In genomic region chr2:231568785-231569435, GRCh38 we compare ENCODE assay signal across 24 cellular contexts. TPM values are rescaled to one million over a fixed set of nuclear protein-coding genes. Genes with fewer than 3 reads are reported as not detected.
DNase-seq lines count a peak whose midpoint lies in the region; ATAC-seq, FAIRE-seq and TF ChIP-seq lines count a peak whose summit lies in the region.
"Had no signal": no experiment of that assay in that cellular context is flagged by ENCODE, and none has a peak within 500 bp of the region (broad histone marks: within the 10 kb centered on the region; RNA-seq: fewer than 3 reads in every experiment).

No MANE protein-coding gene starts in this region.

- H3K4me3 ChIP-seq in astrocyte (ENCODE audit: insufficient read depth, low read depth, low read length) (no peak overlapping the region), upper lobe of right lung (no peak overlapping the region)
- H3K4me3 ChIP-seq: esophagus squamous epithelium, left lung, pancreas, transverse colon had no signal

- no peaks in the 10 kb centered on the region for H3K9me3 Mint-ChIP-seq in natural killer cell treated with Interleukin-12 subunit alpha and Interleukin-12 subunit beta and Interleukin-15 and Interleukin-18, amount 100 ng/mL, for 72 hours
- H3K9me3 Mint-ChIP-seq in natural killer cell: no peaks in the 10 kb centered on the region
- peaks cover 6% of the 10 kb centered on the region for H3K9me3 Mint-ChIP-seq in astrocyte (ENCODE audit: unreplicated experiment)
- H3K9me3 Mint-ChIP-seq: CD4-positive, alpha-beta T cell; T-helper 1 cell treated with Interleukin-12 subunit alpha and Interleukin-12 subunit beta and Interleukin-4 antibody, amounts not matched to agents 30 μg/mL and 1 μg/mL, for 36 hours had no signal

- H4K20me1 ChIP-seq in astrocyte (ENCODE audit: insufficient read depth, low read length): no peaks in the 10 kb centered on the region

- FAIRE-seq in astrocyte (lab: Jason Lieb, UNC): no peak
- no peak for FAIRE-seq in urothelium cell line (lab: Jason Lieb, UNC)
- FAIRE-seq: A204.1, pancreas had no signal

- no peaks in the 10 kb centered on the region for H3K79me2 ChIP-seq in astrocyte (ENCODE audit: insufficient read depth, low read length)

- H3K27me3 Mint-ChIP-seq in natural killer cell treated with Interleukin-12 subunit alpha and Interleukin-12 subunit beta and Interleukin-15 and Interleukin-18, amount 100 ng/mL, for 72 hours: no peaks in the 10 kb centered on the region
- H3K27me3 Mint-ChIP-seq in natural killer cell (ENCODE audit: low read depth in 2 of 2): no peaks in the 10 kb centered on the region
- H3K27me3 Mint-ChIP-seq in astrocyte (ENCODE audit: low read depth, unreplicated experiment): peaks cover 13% of the 10 kb centered on the region
- H3K27me3 Mint-ChIP-seq: CD4-positive, alpha-beta T cell had no signal

- H3K27ac ChIP-seq in astrocyte (ENCODE audit: low read depth, low read length) (no peak overlapping the region), upper lobe of right lung (no peak overlapping the region)
- H3K27ac ChIP-seq: esophagus squamous epithelium, left lung, pancreas, transverse colon had no signal

- peaks cover 6 to 9% of the 10 kb centered on the region in 2 donors for H3K4me1 Mint-ChIP-seq in natural killer cell treated with Interleukin-12 subunit alpha and Interleukin-12 subunit beta and Interleukin-15 and Interleukin-18, amount 100 ng/mL, for 72 hours (ENCODE audit: low read depth in 2 of 2)
- H3K4me1 Mint-ChIP-seq in natural killer cell (peaks cover 0 to 8% of the 10 kb centered on the region in 2 donors), astrocyte (ENCODE audit: low read depth, unreplicated experiment) (no peaks in the 10 kb centered on the region)

- no peaks in the 10 kb centered on the region for H3K36me3 ChIP-seq in astrocyte (ENCODE audit: insufficient read depth, low read length)
- H3K36me3 ChIP-seq in upper lobe of right lung: no peaks in the 10 kb centered on the region
- H3K36me3 ChIP-seq: esophagus squamous epithelium, left lung, pancreas, transverse colon had no signal

- no peak overlapping the region for H3K9ac ChIP-seq in astrocyte (ENCODE audit: low read length)

- H2AFZ ChIP-seq in astrocyte (ENCODE audit: low read depth, low read length): no peak overlapping the region

- intact Hi-C loops in natural killer cell (cut with micrococcal nuclease) (no loop called here), upper lobe of right lung (cut with DNase I) (no loop called here)

- no peaks in the 10 kb centered on the region for H3K36me3 Mint-ChIP-seq in natural killer cell treated with Interleukin-12 subunit alpha and Interleukin-12 subunit beta and Interleukin-15 and Interleukin-18, amount 100 ng/mL, for 72 hours
- H3K36me3 Mint-ChIP-seq in natural killer cell (no peaks in the 10 kb centered on the region), astrocyte (ENCODE audit: low read depth, unreplicated experiment) (no peaks in the 10 kb centered on the region)

- no peak overlapping the region for H3K4me3 Mint-ChIP-seq in natural killer cell treated with Interleukin-12 subunit alpha and Interleukin-12 subunit beta and Interleukin-15 and Interleukin-18, amount 100 ng/mL, for 72 hours
- H3K4me3 Mint-ChIP-seq in natural killer cell (no peak overlapping the region), astrocyte (ENCODE audit: unreplicated experiment) (no peak overlapping the region)
- H3K4me3 Mint-ChIP-seq: CD4-positive, alpha-beta T cell; T-helper 1 cell treated with Interleukin-12 subunit alpha and Interleukin-12 subunit beta and Interleukin-4 antibody, amounts not matched to agents 30 μg/mL and 1 μg/mL, for 36 hours had no signal

- H3K27ac Mint-ChIP-seq in natural killer cell treated with Interleukin-12 subunit alpha and Interleukin-12 subunit beta and Interleukin-15 and Interleukin-18, amount 100 ng/mL, for 72 hours: peak overlapping the region in 1 of 2 donors; percentile 53
- H3K27ac Mint-ChIP-seq in natural killer cell: no peak overlapping the region
- H3K27ac Mint-ChIP-seq in astrocyte (ENCODE audit: unreplicated experiment): peak overlapping the region; percentile 41
- H3K27ac Mint-ChIP-seq: CD4-positive, alpha-beta T cell; T-helper 1 cell treated with Interleukin-12 subunit alpha and Interleukin-12 subunit beta and Interleukin-4 antibody, amounts not matched to agents 30 μg/mL and 1 μg/mL, for 36 hours had no signal

- ATAC-seq in natural killer cell treated with Interleukin-12 subunit alpha and Interleukin-12 subunit beta and Interleukin-15 and Interleukin-18, amount 100 ng/mL, for 72 hours: peak; percentile 72 to 73
- no peak for ATAC-seq in natural killer cell
- peak; percentile 17 for ATAC-seq in upper lobe of right lung
- no peak for ATAC-seq in GM19455 (IDR thresholded peaks at IDR 0.05; ENCODE audit: unreplicated experiment)
- ATAC-seq: left lung, pancreas had no signal

- DNase-seq in NCI-H2107 treated with DMSO at 0.1 percent for 48 hours (lab: John Stamatoyannopoulos, UW; ENCODE audit: unreplicated experiment) (peak; percentile 66), NCI-H2107 (lab: John Stamatoyannopoulos, UW) (no peak), natural killer cell (no peak), astrocyte (ENCODE audit: low read depth) (no peak), upper lobe of right lung (no peak), urothelium cell line (ENCODE audit: low spot score) (no peak)
- DNase-seq in natural killer cell treated with Interleukin-12 subunit alpha and Interleukin-12 subunit beta and Interleukin-15 and Interleukin-18, amount 100 ng/mL, for 72 hours (ENCODE audit: low spot score): no peak
- DNase-seq: caudate nucleus; CD4-positive, alpha-beta T cell; DMS79 treated with DMSO at 0.1 percent for 48 hours; esophagus squamous epithelium; NCI-H1436 treated with DMSO at 0.1 percent for 48 hours; pancreas; SIG-M5; transverse colon had no signal

- H3K4me2 ChIP-seq in astrocyte (ENCODE audit: low read length): no peak overlapping the region

- TF ChIP-seq CTCF in natural killer cell (IDR thresholded peaks at IDR 0.05): no peak
- TF ChIP-seq CTCF in astrocyte (IDR thresholded peaks at IDR 0.05; ENCODE audit: insufficient read depth, low read depth, low read length): no peak
- TF ChIP-seq CTCF in upper lobe of right lung (IDR thresholded peaks at IDR 0.05): no peak

- H3K27me3 ChIP-seq in astrocyte (ENCODE audit: insufficient read depth, low read length): peaks cover 3% of the 10 kb centered on the region
- H3K27me3 ChIP-seq in upper lobe of right lung: no peaks in the 10 kb centered on the region
- H3K27me3 ChIP-seq: esophagus squamous epithelium, left lung, pancreas, transverse colon had no signal

- H3K4me1 ChIP-seq in astrocyte (ENCODE audit: insufficient read depth, low read length) (no peaks in the 10 kb centered on the region), upper lobe of right lung (no peaks in the 10 kb centered on the region)
- H3K4me1 ChIP-seq: left lung, pancreas, transverse colon had no signal

- H3K9me3 ChIP-seq in astrocyte (ENCODE audit: insufficient read depth, low read depth, low read length): no peaks in the 10 kb centered on the region
- H3K9me3 ChIP-seq in upper lobe of right lung: no peaks in the 10 kb centered on the region
- H3K9me3 ChIP-seq: esophagus squamous epithelium, left lung, pancreas, transverse colon had no signal

RNA-seq across cellular contexts. Expression of gene TEX44, which starts 23.8 kb away (rescaled TPM):
- total RNA-seq in natural killer cell treated with Interleukin-12 subunit alpha and Interleukin-12 subunit beta and Interleukin-15 and Interleukin-18, amount 100 ng/mL, for 72 hours: not detected
- total RNA-seq in natural killer cell (not detected), astrocyte (not detected in 2 replicates), upper lobe of right lung (not detected)
- total RNA-seq: CD4-positive, alpha-beta T cell; esophagus squamous epithelium; glomerular endothelial cell; HT-29; left lung; LHCN-M2; NCI-H460; pancreas; skeletal muscle tissue; transverse colon had no signal

RNA-seq across cellular contexts. Expression of gene NMUR1, which starts 38.7 kb away (rescaled TPM):
- 1 to 10 TPM; 3.1 to 3.4 TPM for total RNA-seq in natural killer cell treated with Interleukin-12 subunit alpha and Interleukin-12 subunit beta and Interleukin-15 and Interleukin-18, amount 100 ng/mL, for 72 hours
- 100 to 1,000 TPM in 1 of 3 donors, 10 to 100 TPM in 2; 67.4 to 103 (median 80.2) TPM for total RNA-seq in natural killer cell
- total RNA-seq in astrocyte: not detected in 2 replicates
- total RNA-seq in upper lobe of right lung: 5.8 TPM
- total RNA-seq: glomerular endothelial cell, HT-29, LHCN-M2, NCI-H460 had no signal

Comparison
In these comparisons a context has a peak if more than half of its experiments do, and no peak if none do; other contexts are left out.
1. ATAC-seq: peak in natural killer cell treated with Interleukin-12 subunit alpha and Interleukin-12 subunit beta and Interleukin-15 and Interleukin-18, amount 100 ng/mL, for 72 hours (2 of 2) and upper lobe of right lung (single experiment); none in natural killer cell (0 of 3) and GM19455 (single experiment).